Comparison of ENCODE assay signal across 9 cellular contexts in genomic region chr3:35639251-35640185, GRCh38. TPM values are rescaled to one million over a fixed set of nuclear protein-coding genes. Genes with fewer than 3 reads are reported as not detected.
DNase-seq lines count a peak whose midpoint lies in the region; FAIRE-seq and TF ChIP-seq lines count a peak whose summit lies in the region.
"Had no signal": no experiment of that assay in that cellular context is flagged by ENCODE, and none has a peak within 500 bp of the region (broad histone marks: within the 10 kb centered on the region; RNA-seq: fewer than 3 reads in every experiment).

TSS of gene ARPP21 (plus strand) at chr3:35639525. CDS start at chr3:35681752, 42,227 bp downstream.

- no peaks in the 10 kb centered on the region for H3K79me2 ChIP-seq in astrocyte (ENCODE audit: insufficient read depth, low read length)

- H3K9me3 ChIP-seq in astrocyte (ENCODE audit: insufficient read depth, low read depth, low read length) (no peaks in the 10 kb centered on the region), iPS-15b (ENCODE audit: control insufficient read depth, insufficient read depth, low read length) (no peaks in the 10 kb centered on the region)

- H3K27me3 ChIP-seq in astrocyte (ENCODE audit: insufficient read depth, low read length) (peaks cover 10% of the 10 kb centered on the region), iPS-15b (ENCODE audit: control insufficient read depth, insufficient read depth, low read length) (peaks cover 55% of the 10 kb centered on the region)

- no peak for FAIRE-seq in astrocyte (lab: Jason Lieb, UNC)

- peak within 1 kb of the TSS; percentile 99 for H2AFZ ChIP-seq in astrocyte (ENCODE audit: low read depth, low read length)

- H3K4me1 ChIP-seq in astrocyte (ENCODE audit: insufficient read depth, low read length), result peaks cover 12% of the 10 kb centered on the region
- H3K4me1 ChIP-seq in iPS-15b (ENCODE audit: control insufficient read depth, insufficient read depth, low read length), result no peaks in the 10 kb centered on the region

- peak within 1 kb of the TSS; percentile 76 for H3K27ac Mint-ChIP-seq in astrocyte (ENCODE audit: unreplicated experiment)

- peaks cover 44% of the 10 kb centered on the region for H3K27me3 Mint-ChIP-seq in astrocyte (ENCODE audit: low read depth, unreplicated experiment)

- no peaks in the 10 kb centered on the region for H3K4me1 Mint-ChIP-seq in astrocyte (ENCODE audit: low read depth, unreplicated experiment)

- no peaks in the 10 kb centered on the region for H3K36me3 ChIP-seq in astrocyte (ENCODE audit: insufficient read depth, low read length)
- H3K36me3 ChIP-seq in iPS-15b (ENCODE audit: control insufficient read depth, insufficient read depth, low read length), result no peaks in the 10 kb centered on the region

- H4K20me1 ChIP-seq in astrocyte (ENCODE audit: insufficient read depth, low read length), result no peaks in the 10 kb centered on the region

- no peak within 1 kb of the TSS for H3K27ac ChIP-seq in astrocyte (ENCODE audit: low read depth, low read length)

- H3K4me3 ChIP-seq in astrocyte (ENCODE audit: insufficient read depth, low read depth, low read length), result peak within 1 kb of the TSS; percentile 69
- H3K4me3 ChIP-seq in iPS-15b (ENCODE audit: low read depth, low read length), result peak within 1 kb of the TSS; percentile 93
- peak within 1 kb of the TSS; percentile 53 for H3K4me3 ChIP-seq in skeletal muscle cell (ENCODE audit: low read depth, low read length)

- H3K36me3 Mint-ChIP-seq in astrocyte (ENCODE audit: low read depth, unreplicated experiment), result no peaks in the 10 kb centered on the region

- H3K4me3 Mint-ChIP-seq in astrocyte (ENCODE audit: unreplicated experiment), result peak within 1 kb of the TSS; percentile 87

- no peak for TF ChIP-seq CTCF in astrocyte (IDR thresholded peaks at IDR 0.05; ENCODE audit: insufficient read depth, low read depth, low read length)

- peak within 1 kb of the TSS; percentile 99 for H3K4me2 ChIP-seq in astrocyte (ENCODE audit: low read length)

- H3K9ac ChIP-seq in astrocyte (ENCODE audit: low read length) (peak within 1 kb of the TSS; percentile 64), iPS-15b (ENCODE audit: low read depth, low read length) (no peak within 1 kb of the TSS)

- H3K9me3 Mint-ChIP-seq in astrocyte (ENCODE audit: unreplicated experiment), result peaks cover 4% of the 10 kb centered on the region

- peak in 2 of 3 experiments; percentile 63 for DNase-seq in NCI-H1417 (lab: John Stamatoyannopoulos, UW)
- no peak for DNase-seq in NCI-H1417 treated with DMSO at 0.1 percent for 48 hours (lab: John Stamatoyannopoulos, UW)
- DNase-seq in HuH-7 (ENCODE audit: low spot score), result peak; percentile 12
- peak; percentile 5 for DNase-seq in astrocyte (ENCODE audit: low read depth)
- DNase-seq in skeletal muscle cell (ENCODE audit: low read depth), result no peak
- no peak for DNase-seq in medulla oblongata (ENCODE audit: extremely low spot score)
- no peak for DNase-seq in ureter (ENCODE audit: low spot score)

RNA-seq across cellular contexts. Expression of gene ARPP21, which starts in this region (rescaled TPM):
- total RNA-seq in astrocyte (0.45 and 0.84 TPM in 2 replicates), ureter (2.1 TPM)
- total RNA-seq: T-helper 2 cell treated with Interferon-gamma antibody and Interleukin-4, amounts not matched to agents 100 ng/mL and 5 ng/mL, for 36 hours had no signal

Comparison
In these comparisons a context has a peak if more than half of its experiments do, and no peak if none do; other contexts are left out.
1. DNase-seq: peak in NCI-H1417 (2 of 3) and HuH-7 (single experiment); none in NCI-H1417 treated with DMSO at 0.1 percent for 48 hours (single experiment), skeletal muscle cell (single experiment), medulla oblongata (single experiment) and ureter (single experiment).
2. Peak in DNase-seq, H3K4me3 ChIP-seq, H3K9ac ChIP-seq and H3K4me2 ChIP-seq in astrocyte; RNA of the gene not detected or under 1 TPM.
3. Peak in every context shown above with its lines, with median percentiles within 50 percentile points of each other: H3K4me3 ChIP-seq.